In the genomic region with DNA sequence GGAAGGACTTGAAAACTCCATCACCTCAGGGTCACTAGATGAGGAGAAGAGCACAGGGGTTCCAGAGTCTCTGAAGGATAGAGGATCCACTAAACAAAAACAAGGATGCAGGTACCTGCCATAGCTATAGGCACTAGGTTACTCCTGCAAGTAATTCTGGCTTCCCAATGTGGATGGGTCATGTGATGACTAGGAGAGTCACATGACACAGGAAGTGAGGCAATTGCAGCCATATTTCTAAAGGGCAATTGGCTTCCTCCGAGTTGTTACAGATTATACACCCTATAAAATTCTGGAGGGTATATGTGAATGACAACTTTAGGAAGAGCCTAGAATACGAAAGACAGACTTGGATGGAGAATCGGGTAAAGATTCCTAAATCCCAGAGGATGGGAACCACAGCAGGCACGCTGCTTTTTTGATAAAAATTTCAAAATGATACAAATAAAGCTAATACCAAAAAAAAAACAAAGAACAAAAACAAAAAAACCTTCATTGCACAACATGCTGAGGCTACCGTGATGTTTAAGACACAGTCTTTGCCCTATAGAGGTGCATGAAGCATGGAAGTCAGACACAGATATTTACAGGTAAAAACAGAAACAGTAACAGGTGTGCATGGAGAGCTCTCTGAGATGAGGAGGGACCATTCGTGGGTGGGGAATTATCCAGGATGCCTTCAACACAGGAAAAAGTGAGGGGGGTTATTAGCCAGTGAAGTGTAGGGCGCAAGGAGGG, we compare ENCODE assay signal across 9 cellular contexts. TPM values are rescaled to one million over a fixed set of nuclear protein-coding genes. Genes with fewer than 3 reads are reported as not detected.
DNase-seq lines count a peak whose midpoint lies in the region; ATAC-seq, FAIRE-seq and TF ChIP-seq lines count a peak whose summit lies in the region.
"Had no signal": no experiment of that assay in that cellular context is flagged by ENCODE, and none has a peak within 500 bp of the region (broad histone marks: within the 10 kb centered on the region; RNA-seq: fewer than 3 reads in every experiment).

No MANE protein-coding gene starts in this region.

- peak overlapping the region; percentile 68 for H3K27ac Mint-ChIP-seq in activated T-helper 17 cell treated with anti-CD3 and anti-CD28 coated beads, Interleukin-2, amount 50 U/mL, for 72 hours
- H3K27ac Mint-ChIP-seq: B cell had no signal

- intact Hi-C loops in pancreas (cut with DNase I), result no loop called here

- H3K27me3 Mint-ChIP-seq in activated T-helper 17 cell treated with anti-CD3 and anti-CD28 coated beads, Interleukin-2, amount 50 U/mL, for 72 hours, result no peaks in the 10 kb centered on the region
- H3K27me3 Mint-ChIP-seq: B cell had no signal

- peaks cover 14% of the 10 kb centered on the region for H3K4me1 Mint-ChIP-seq in activated T-helper 17 cell treated with anti-CD3 and anti-CD28 coated beads, Interleukin-2, amount 50 U/mL, for 72 hours

- H3K4me1 ChIP-seq in pancreas, result peaks cover 0 to 5% (median 0%) of the 10 kb centered on the region in 3 donors

- FAIRE-seq in pancreas (lab: Jason Lieb, UNC), result no peak

- ATAC-seq in activated T-helper 17 cell treated with anti-CD3 and anti-CD28 coated beads, Interleukin-2, amount 50 U/mL, for 72 hours (replicated peaks), result peak; percentile 49
- ATAC-seq in pancreas, result peak; percentile 84 to 89 (median 86)

- H3K36me3 ChIP-seq in pancreas, result no peaks in the 10 kb centered on the region

- peak overlapping the region in 1 of 4 donors; percentile 37 for H3K27ac ChIP-seq in pancreas

- peak overlapping the region in 1 of 4 donors; percentile 11 for H3K4me3 ChIP-seq in pancreas

- DNase-seq in NCI-H1694 (lab: John Stamatoyannopoulos, UW) (peak; percentile 17), NCI-H1694 treated with DMSO at 0.1 percent for 48 hours (lab: John Stamatoyannopoulos, UW) (no peak), NCI-H146 (lab: John Stamatoyannopoulos, UW) (peak; percentile 63), glomerular endothelial cell (ENCODE audit: extremely low read depth, low read depth, low spot score) (peak; percentile 33), pancreas (peak in 2 of 6 donors; percentile 54 to 71), LoVo (ENCODE audit: low spot score) (no peak), D341Med (ENCODE audit: low spot score) (no peak)

- WGBS in pancreas, 2 donors, result 29 to 40% methylated on average over 7 of the region's 7 CpGs

- H3K36me3 Mint-ChIP-seq in activated T-helper 17 cell treated with anti-CD3 and anti-CD28 coated beads, Interleukin-2, amount 50 U/mL, for 72 hours (ENCODE audit: low read depth), result peaks cover 1% of the 10 kb centered on the region

- H3K9me3 ChIP-seq in pancreas, result no peaks in the 10 kb centered on the region

- H3K27me3 ChIP-seq in pancreas, result no peaks in the 10 kb centered on the region

- peak overlapping the region; percentile 51 for H3K4me3 Mint-ChIP-seq in activated T-helper 17 cell treated with anti-CD3 and anti-CD28 coated beads, Interleukin-2, amount 50 U/mL, for 72 hours
- H3K4me3 Mint-ChIP-seq: B cell had no signal

- TF ChIP-seq CTCF in pancreas (IDR thresholded peaks at IDR 0.05), result no peak

- no peaks in the 10 kb centered on the region for H3K9me3 Mint-ChIP-seq in activated T-helper 17 cell treated with anti-CD3 and anti-CD28 coated beads, Interleukin-2, amount 50 U/mL, for 72 hours

RNA-seq across cellular contexts. Expression of gene MTX1, which starts 10.5 kb away (rescaled TPM):
- 10 to 100 TPM; 31.3 to 59.9 TPM for total RNA-seq in activated T-helper 17 cell treated with anti-CD3 and anti-CD28 coated beads, Interleukin-2, amount 50 U/mL, for 72 hours
- total RNA-seq in glomerular endothelial cell (44.3 and 45.6 TPM in 2 replicates), pancreas (10 to 100 TPM; 10.7 to 18.4 (median 15.7) TPM)
- polyA plus RNA-seq in pancreas, result 10 to 100 TPM; 34.3 to 36.8 TPM

RNA-seq across cellular contexts. Expression of gene THBS3, which starts 11.3 kb away (rescaled TPM):
- total RNA-seq in activated T-helper 17 cell treated with anti-CD3 and anti-CD28 coated beads, Interleukin-2, amount 50 U/mL, for 72 hours, result 10 to 100 TPM; 11.8 to 26.8 TPM
- total RNA-seq in glomerular endothelial cell, result 12.5 and 18.2 TPM in 2 replicates
- total RNA-seq in pancreas, result 10 to 100 TPM in 5 of 6 donors, 1 to 10 TPM in 1; 9.9 to 31.1 (median 14.6) TPM
- 10 to 100 TPM; 69.1 to 78.6 TPM for polyA plus RNA-seq in pancreas

RNA-seq across cellular contexts. Expression of gene ENTREP3, which starts 36.3 kb away (rescaled TPM):
- total RNA-seq in activated T-helper 17 cell treated with anti-CD3 and anti-CD28 coated beads, Interleukin-2, amount 50 U/mL, for 72 hours, result 10 to 100 TPM; 20.7 to 32.1 TPM
- 26.5 and 46.3 TPM in 2 replicates for total RNA-seq in glomerular endothelial cell
- 10 to 100 TPM in 2 of 6 donors, 1 to 10 TPM in 4; 6.7 to 14.4 (median 8.5) TPM for total RNA-seq in pancreas
- 10 to 100 TPM in 1 of 2 donors, 1 to 10 TPM in 1; 7.9 to 11.1 TPM for polyA plus RNA-seq in pancreas

RNA-seq across cellular contexts. Expression of gene SCAMP3, which starts 43.1 kb away (rescaled TPM):
- total RNA-seq in activated T-helper 17 cell treated with anti-CD3 and anti-CD28 coated beads, Interleukin-2, amount 50 U/mL, for 72 hours, result 100 to 1,000 TPM in 1 of 2 donors, 10 to 100 TPM in 1; 84.0 to 123 TPM
- total RNA-seq in glomerular endothelial cell, result 79.2 and 128 TPM in 2 replicates
- 10 to 100 TPM; 25.1 to 33.4 (median 28.0) TPM for total RNA-seq in pancreas
- 10 to 100 TPM; 27.7 to 55.5 TPM for polyA plus RNA-seq in pancreas

RNA-seq across cellular contexts. Expression of gene TRIM46, which starts 45.4 kb away (rescaled TPM):
- total RNA-seq in activated T-helper 17 cell treated with anti-CD3 and anti-CD28 coated beads, Interleukin-2, amount 50 U/mL, for 72 hours, result 10 to 100 TPM; 10.6 to 16.6 TPM
- total RNA-seq in glomerular endothelial cell (9.9 and 11.8 TPM in 2 replicates), pancreas (under 1 TPM; 0.19 to 0.59 (median 0.33) TPM)
- polyA plus RNA-seq in pancreas, result 1 to 10 TPM; 1.2 to 4.1 TPM

Comparison
In these comparisons a context has a peak if more than half of its experiments do, and no peak if none do; other contexts are left out.
1. DNase-seq: peak in NCI-H1694 (single experiment), NCI-H146 (single experiment) and glomerular endothelial cell (single experiment); none in NCI-H1694 treated with DMSO at 0.1 percent for 48 hours (single experiment), LoVo (single experiment) and D341Med (single experiment).